In genomic region chr3:171615742-171616141, GRCh38 we compare ENCODE assay signal across 1 cellular context.
TF ChIP-seq lines count a peak whose summit lies in the region.

No MANE protein-coding gene starts in this region.

TF ChIP-seq in liver, 16 proteins besides CTCF, POLR2A, EP300 and RAD21 (continued from another document):
- TF ChIP-seq ZBTB33 (IDR thresholded peaks at IDR 0.05) (no peak), MAX (IDR thresholded peaks at IDR 0.05) (peak; percentile 48), YY1 (IDR thresholded peaks at IDR 0.05) (peak; percentile 60), NR2F2 (IDR thresholded peaks at IDR 0.05) (no peak), FOXA2 (IDR thresholded peaks at IDR 0.05) (no peak)
